In genomic region chr7:51103718-51104117, GRCh38 we compare ENCODE assay signal across 36 cellular contexts.
DNase-seq lines count a peak whose midpoint lies in the region; ATAC-seq, FAIRE-seq and TF ChIP-seq lines count a peak whose summit lies in the region.
"Had no signal": no experiment of that assay in that cellular context is flagged by ENCODE, and none has a peak within 500 bp of the region (broad histone marks: within the 10 kb centered on the region; RNA-seq: fewer than 3 reads in every experiment).

No MANE protein-coding gene starts in this region.

- H3K36me3 ChIP-seq in pancreas (no peaks in the 10 kb centered on the region), skeletal muscle satellite cell (ENCODE audit: insufficient read depth, low read length) (no peaks in the 10 kb centered on the region)
- H3K36me3 ChIP-seq: BE2C; BLaER1; BLaER1 treated with 17β-estradiol and CSF1 and Interleukin-3, amounts not matched to agents 10 nM and 100 nM had no signal

- peaks cover 5% of the 10 kb centered on the region for H3K27me3 Mint-ChIP-seq in activated CD4-positive, alpha-beta T cell treated with anti-CD3 and anti-CD28 coated beads, Interleukin-2, amount 10 ng/mL, durations not matched to agents 24 days and 14 days
- H3K27me3 Mint-ChIP-seq: B cell; CD4-positive, alpha-beta memory T cell; CD4-positive, alpha-beta T cell; CD8-positive, alpha-beta memory T cell had no signal

- H3K27me3 ChIP-seq in pancreas (no peaks in the 10 kb centered on the region), skeletal muscle satellite cell (ENCODE audit: control insufficient read depth, insufficient read depth, low read length) (no peaks in the 10 kb centered on the region)
- H3K27me3 ChIP-seq: BLaER1; BLaER1 treated with 17β-estradiol and CSF1 and Interleukin-3, amounts not matched to agents 10 nM and 100 nM had no signal

- H3K27ac ChIP-seq in VCaP = peak overlapping the region; percentile 83
- peak overlapping the region in 1 of 4 donors; percentile 1 for H3K27ac ChIP-seq in pancreas
- H3K27ac ChIP-seq: 22Rv1; A549; BLaER1; BLaER1 treated with 17β-estradiol and CSF1 and Interleukin-3, amounts not matched to agents 10 nM and 100 nM; C4-2B had no signal

- H3K36me3 Mint-ChIP-seq in activated CD4-positive, alpha-beta T cell treated with anti-CD3 and anti-CD28 coated beads, Interleukin-2, amount 10 ng/mL, durations not matched to agents 24 days and 14 days (ENCODE audit: low read depth) = no peaks in the 10 kb centered on the region
- H3K36me3 Mint-ChIP-seq: CD14-positive monocyte; CD4-positive, alpha-beta memory T cell; CD4-positive, CD25-positive, alpha-beta regulatory T cell; CD8-positive, alpha-beta memory T cell; CD8-positive, alpha-beta T cell had no signal

- ATAC-seq in pancreas = peak; percentile 51 to 81 (median 64)
- ATAC-seq in HG03571 (IDR thresholded peaks at IDR 0.05; ENCODE audit: unreplicated experiment) = no peak
- ATAC-seq: A549; CD8-positive, alpha-beta T cell had no signal

- intact Hi-C loops in activated CD4-positive, alpha-beta T cell treated with anti-CD3 and anti-CD28 coated beads, Interleukin-2, amount 10 ng/mL, durations not matched to agents 24 days and 14 days (cut with micrococcal nuclease) = no loop called here
- intact Hi-C loops in pancreas (cut with DNase I) = no loop called here

- no peak overlapping the region for H3K4me3 Mint-ChIP-seq in activated CD4-positive, alpha-beta T cell treated with anti-CD3 and anti-CD28 coated beads, Interleukin-2, amount 10 ng/mL, durations not matched to agents 24 days and 14 days
- H3K4me3 Mint-ChIP-seq: B cell; CD14-positive monocyte; CD4-positive, alpha-beta memory T cell; CD4-positive, alpha-beta T cell; CD4-positive, CD25-positive, alpha-beta regulatory T cell; CD8-positive, alpha-beta memory T cell; CD8-positive, alpha-beta T cell had no signal

- no peak overlapping the region for H3K27ac Mint-ChIP-seq in activated CD4-positive, alpha-beta T cell treated with anti-CD3 and anti-CD28 coated beads, Interleukin-2, amount 10 ng/mL, durations not matched to agents 24 days and 14 days
- H3K27ac Mint-ChIP-seq: B cell; CD14-positive monocyte; CD4-positive, alpha-beta memory T cell; CD4-positive, alpha-beta T cell; CD4-positive, CD25-positive, alpha-beta regulatory T cell; CD8-positive, alpha-beta memory T cell; CD8-positive, alpha-beta T cell had no signal

- no peaks in the 10 kb centered on the region for H3K4me1 Mint-ChIP-seq in activated CD4-positive, alpha-beta T cell treated with anti-CD3 and anti-CD28 coated beads, Interleukin-2, amount 10 ng/mL, durations not matched to agents 24 days and 14 days
- H3K4me1 Mint-ChIP-seq: B cell; CD14-positive monocyte; CD4-positive, alpha-beta memory T cell; CD4-positive, CD25-positive, alpha-beta regulatory T cell; CD8-positive, alpha-beta memory T cell had no signal

- H3K4me1 ChIP-seq in pancreas (peaks cover 2 to 12% (median 9%) of the 10 kb centered on the region in 3 donors), skeletal muscle satellite cell (ENCODE audit: control insufficient read depth, insufficient read depth, low read length) (peaks cover 19% of the 10 kb centered on the region)
- H3K4me1 ChIP-seq: A549, BE2C had no signal

- H3K4me3 ChIP-seq in pancreas (no peak overlapping the region), skeletal muscle satellite cell (ENCODE audit: low read length) (no peak overlapping the region)
- H3K4me3 ChIP-seq: A549; BLaER1; BLaER1 treated with 17β-estradiol and CSF1 and Interleukin-3, amounts not matched to agents 10 nM and 100 nM had no signal

- WGBS in pancreas, 2 donors = 33 to 57% methylated on average over 5 of the region's 5 CpGs

- TF ChIP-seq CTCF in VCaP (conservative IDR thresholded peaks at IDR 0.05) (no peak), pancreas (IDR thresholded peaks at IDR 0.05) (no peak)

- in situ Hi-C loops in G401 (cut with HindIII; ENCODE audit: low sequenced_read_pairs) = no loop called here

- H3K9me3 ChIP-seq in pancreas (no peaks in the 10 kb centered on the region), skeletal muscle satellite cell (replicated peaks; ENCODE audit: low read length) (no peaks in the 10 kb centered on the region)
- H3K9me3 ChIP-seq: A549, BE2C, Caco-2 had no signal

- peak; percentile 20 for DNase-seq in activated CD4-positive, alpha-beta T cell treated with anti-CD3 and anti-CD28 coated beads, Interleukin-2, amount 10 ng/mL, durations not matched to agents 24 days and 14 days
- DNase-seq in activated CD4-positive, alpha-beta T cell treated with anti-CD3 and anti-CD28 coated beads, Interleukin-2, amount 50 U/mL, for 1 hour = no peak
- DNase-seq in pancreas (peak in 1 of 6 donors; percentile 26), G401 (ENCODE audit: low spot score) (no peak), AML-193 (lab: John Stamatoyannopoulos, UW) (no peak)
- DNase-seq: 8988T; ACHN; BE2C; C1 segment of cervical spinal cord; Caco-2; Calu3; CD4-positive, alpha-beta memory T cell; CD4-positive, alpha-beta T cell; CD4-positive, CD25-positive, alpha-beta regulatory T cell; CD8-positive, alpha-beta memory T cell; CD8-positive, alpha-beta T cell; COR-L47; DMS 273 treated with DMSO at 0.1 percent for 48 hours; DMS153; DMS53; DMS79; DMS79 treated with DMSO at 0.1 percent for 48 hours; DND-41; EL had no signal

- no peak for FAIRE-seq in pancreas (lab: Jason Lieb, UNC)
- FAIRE-seq: A204.1, A549, D721Med had no signal

- H3K9ac ChIP-seq in skeletal muscle satellite cell (ENCODE audit: low read depth, low read length) = peak overlapping the region; percentile 0
- H3K9ac ChIP-seq: BLaER1; BLaER1 treated with 17β-estradiol and CSF1 and Interleukin-3, amounts not matched to agents 10 nM and 100 nM had no signal

- no peak overlapping the region for H3K4me2 ChIP-seq in skeletal muscle satellite cell (ENCODE audit: low read length)
- H3K4me2 ChIP-seq: A549; BLaER1; BLaER1 treated with 17β-estradiol and CSF1 and Interleukin-3, amounts not matched to agents 10 nM and 100 nM had no signal

- no peaks in the 10 kb centered on the region for H3K9me3 Mint-ChIP-seq in activated CD4-positive, alpha-beta T cell treated with anti-CD3 and anti-CD28 coated beads, Interleukin-2, amount 10 ng/mL, durations not matched to agents 24 days and 14 days
- H3K9me3 Mint-ChIP-seq: CD4-positive, alpha-beta memory T cell; CD8-positive, alpha-beta T cell had no signal
